16 cellular contexts compared by ENCODE assay signal in the genomic region with DNA sequence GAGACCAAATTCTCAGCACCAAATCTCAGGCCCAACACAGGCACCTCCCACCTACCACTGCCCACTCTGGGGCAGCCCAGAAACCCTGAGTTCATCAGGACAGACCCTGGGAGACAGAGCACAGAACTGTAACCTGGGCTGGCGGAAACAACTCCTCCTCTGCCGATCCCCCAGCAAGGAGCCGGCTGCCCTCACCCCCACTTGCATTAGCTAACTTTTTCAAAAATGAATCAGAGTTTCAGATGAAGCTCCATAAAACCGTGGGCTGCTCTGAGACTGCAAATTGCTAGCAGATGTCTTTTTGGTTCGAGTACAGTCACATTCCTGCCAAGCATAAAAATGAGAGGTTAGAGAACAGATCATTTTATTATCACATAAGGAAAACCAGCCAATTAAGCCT.
DNase-seq lines count a peak whose midpoint lies in the region; ATAC-seq and TF ChIP-seq lines count a peak whose summit lies in the region.
"Had no signal": no experiment of that assay in that cellular context is flagged by ENCODE, and none has a peak within 500 bp of the region (broad histone marks: within the 10 kb centered on the region; RNA-seq: fewer than 3 reads in every experiment).

No MANE protein-coding gene starts in this region.

- no peaks in the 10 kb centered on the region for H3K9me2 ChIP-seq in hepatocyte (replicated peaks; ENCODE audit: insufficient read depth)

- ATAC-seq in aorta (ENCODE audit: low FRiP score) (peak; percentile 48), left lung (no peak)
- ATAC-seq: effector memory CD8-positive, alpha-beta T cell; right cardiac atrium had no signal

- TF ChIP-seq CTCF in hepatocyte (IDR thresholded peaks at IDR 0.05; ENCODE audit: poor library complexity) (no peak), left lung (IDR thresholded peaks at IDR 0.05) (no peak)

- DNase-seq in activated effector memory CD4-positive, alpha-beta T cell treated with anti-CD3 and anti-CD28 coated beads, Interleukin-2, amount 50 U/mL, for 16 hours: peak; percentile 28
- no peak for DNase-seq in activated effector memory CD4-positive, alpha-beta T cell treated with Interleukin-2 at 50 U/mL for 16 hours
- DNase-seq in amniotic stem cell (lab: John Stamatoyannopoulos, UW) (peak; percentile 80), hepatocyte (ENCODE audit: low spot score) (peak; percentile 28), aorta (no peak), HT-29 (ENCODE audit: low spot score) (no peak), left lung (no peak), DMS53 treated with DMSO at 0.1 percent for 48 hours (lab: John Stamatoyannopoulos, UW; ENCODE audit: unreplicated experiment) (no peak)
- DNase-seq: 8988T; activated CD8-positive, alpha-beta memory T cell treated with anti-CD3 and anti-CD28 coated beads, Interleukin-2, amount 50 U/mL, for 48 hours; effector memory CD8-positive, alpha-beta T cell; NCI-H1417 treated with DMSO at 0.1 percent for 48 hours; NCI-H748 treated with DMSO at 0.1 percent for 48 hours; right cardiac atrium had no signal

- H3K4me1 ChIP-seq in hepatocyte (ENCODE audit: insufficient read depth) (peaks cover 8% of the 10 kb centered on the region), aorta (ENCODE audit: control insufficient read depth in 1 of 2, insufficient read depth in 2 of 2, low read length in 2 of 2) (no peaks in the 10 kb centered on the region), left lung (no peaks in the 10 kb centered on the region)

- H3K27ac ChIP-seq in hepatocyte (peak overlapping the region; percentile 48), aorta (ENCODE audit: low read depth in 1 of 2, low read length in 2 of 2) (no peak overlapping the region), left lung (no peak overlapping the region)
- H3K27ac ChIP-seq: thoracic aorta, VCaP had no signal

- intact Hi-C loops in aorta (cut with DNase I) (no loop called here), left lung (cut with DNase I) (no loop called here)

- 57% methylated on average over 5 of the region's 5 CpGs for WGBS in hepatocyte (ENCODE audit: low lambda C conversion rate, missing lambda C conversion rate)
- WGBS in aorta, 2 donors: 64% methylated on average over 5 of the region's 5 CpGs

- no peaks in the 10 kb centered on the region for H3K9me3 ChIP-seq in hepatocyte (ENCODE audit: low read depth)
- no peaks in the 10 kb centered on the region for H3K9me3 ChIP-seq in aorta (ENCODE audit: control insufficient read depth, low read length)
- H3K9me3 ChIP-seq in left lung: no peaks in the 10 kb centered on the region
- H3K9me3 ChIP-seq: thoracic aorta had no signal

- no peaks in the 10 kb centered on the region for H4K20me1 ChIP-seq in hepatocyte (ENCODE audit: insufficient read depth, poor library complexity, severe bottlenecking)

- peak overlapping the region; percentile 32 for H3K4me2 ChIP-seq in hepatocyte

- no peaks in the 10 kb centered on the region for H3K79me2 ChIP-seq in hepatocyte

- H3K36me3 ChIP-seq in hepatocyte (replicated peaks; ENCODE audit: insufficient read depth, low read depth): no peaks in the 10 kb centered on the region
- no peaks in the 10 kb centered on the region for H3K36me3 ChIP-seq in aorta (ENCODE audit: control insufficient read depth in 1 of 2, insufficient read depth in 2 of 2, low read length in 1 of 2)
- H3K36me3 ChIP-seq in left lung: no peaks in the 10 kb centered on the region
- H3K36me3 ChIP-seq: thoracic aorta had no signal

- no peak overlapping the region for H3K4me3 ChIP-seq in hepatocyte
- no peak overlapping the region for H3K4me3 ChIP-seq in aorta (ENCODE audit: low read length in 2 of 2)
- no peak overlapping the region for H3K4me3 ChIP-seq in left lung
- H3K4me3 ChIP-seq: thoracic aorta had no signal

- no peak overlapping the region for H2AFZ ChIP-seq in hepatocyte

- H3K27me3 ChIP-seq in hepatocyte: no peaks in the 10 kb centered on the region
- H3K27me3 ChIP-seq in aorta (ENCODE audit: control insufficient read depth in 1 of 2, insufficient read depth in 2 of 2, low read length in 1 of 2): no peaks in the 10 kb centered on the region
- no peaks in the 10 kb centered on the region for H3K27me3 ChIP-seq in left lung

Comparison
In these comparisons a context has a peak if more than half of its experiments do, and no peak if none do; other contexts are left out.
1. DNase-seq: peak in activated effector memory CD4-positive, alpha-beta T cell treated with anti-CD3 and anti-CD28 coated beads, Interleukin-2, amount 50 U/mL, for 16 hours (single experiment), amniotic stem cell (single experiment) and hepatocyte (single experiment); none in activated effector memory CD4-positive, alpha-beta T cell treated with Interleukin-2 at 50 U/mL for 16 hours (single experiment), aorta (0 of 2), HT-29 (single experiment), left lung (0 of 2) and DMS53 treated with DMSO at 0.1 percent for 48 hours (single experiment).